ENCODE assay signal across 8 cellular contexts in the genomic region with DNA sequence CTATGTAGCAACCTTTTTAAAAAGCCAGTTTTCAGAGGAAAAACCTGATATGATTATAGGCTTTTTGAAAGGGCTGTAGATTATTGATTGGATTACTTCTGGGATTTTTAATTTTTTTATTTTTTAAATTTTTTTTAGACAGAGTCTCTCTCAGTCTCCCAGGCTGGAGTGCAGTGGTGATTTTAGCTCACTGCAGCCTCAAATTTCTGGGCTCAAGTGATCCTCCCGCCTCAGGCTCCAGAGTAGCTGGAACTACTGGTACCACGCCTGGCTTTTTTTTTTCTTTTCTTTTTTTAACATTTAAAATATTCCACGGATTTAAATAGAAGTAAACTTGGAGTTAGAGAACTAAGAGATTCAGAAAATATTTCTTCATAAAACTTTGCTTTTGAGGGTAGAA. TPM values are rescaled to one million over a fixed set of nuclear protein-coding genes. Genes with fewer than 3 reads are reported as not detected.
DNase-seq lines count a peak whose midpoint lies in the region; ATAC-seq, FAIRE-seq and TF ChIP-seq lines count a peak whose summit lies in the region.

No MANE protein-coding gene starts in this region.

- FAIRE-seq in bronchial epithelial cell (lab: Jason Lieb, UNC) = no peak

- no peaks in the 10 kb centered on the region for H3F3A ChIP-seq in Loucy (ENCODE audit: low read depth)

- H3K36me3 Mint-ChIP-seq in Caco-2 (ENCODE audit: insufficient read depth, unreplicated experiment) (peaks cover 40% of the 10 kb centered on the region), nephron (ENCODE audit: low read depth) (peaks cover 47% of the 10 kb centered on the region)

- peak overlapping the region; percentile 83 for H3K4me3 ChIP-seq in Caco-2 (ENCODE audit: low read depth, low read length)
- H3K4me3 ChIP-seq in Loucy (ENCODE audit: low read length, poor library complexity, severe bottlenecking) = peak overlapping the region; percentile 88
- peak overlapping the region; percentile 74 for H3K4me3 ChIP-seq in bronchial epithelial cell (ENCODE audit: low read depth, low read length)

- H3K4me1 ChIP-seq in Caco-2 = peaks cover 4% of the 10 kb centered on the region; the same call in 1 of the 2 replicates
- H3K4me1 ChIP-seq in Loucy (ENCODE audit: insufficient read depth, low read length, poor library complexity, severe bottlenecking) = peaks cover 27% of the 10 kb centered on the region

- H4K20me1 ChIP-seq in Loucy (ENCODE audit: insufficient read depth, low read length, poor library complexity, severe bottlenecking) = peaks cover 19% of the 10 kb centered on the region

- H3K9ac ChIP-seq in Loucy (ENCODE audit: low read depth, low read length, poor library complexity, severe bottlenecking) = peak overlapping the region; percentile 94

- H3K4me3 Mint-ChIP-seq in Caco-2 (ENCODE audit: unreplicated experiment) (peak overlapping the region; percentile 76), nephron (peak overlapping the region; percentile 97)

- H3K79me2 ChIP-seq in Loucy (ENCODE audit: insufficient read depth, low read length) = peaks cover 43% of the 10 kb centered on the region

- H3K4me2 ChIP-seq in Loucy (ENCODE audit: low read depth, low read length, poor library complexity, severe bottlenecking) = peak overlapping the region; percentile 100

- H3K9me3 Mint-ChIP-seq in Caco-2 (ENCODE audit: unreplicated experiment) = no peaks in the 10 kb centered on the region
- H3K9me3 Mint-ChIP-seq in nephron = no peaks in the 10 kb centered on the region

- H3K27me3 ChIP-seq in Caco-2 (replicated peaks; ENCODE audit: control insufficient read depth, insufficient read depth, low read length) = no peaks in the 10 kb centered on the region
- no peaks in the 10 kb centered on the region for H3K27me3 ChIP-seq in Loucy (ENCODE audit: insufficient read depth, low read length, poor library complexity, severe bottlenecking)
- H3K27me3 ChIP-seq in bronchial epithelial cell (ENCODE audit: control insufficient read depth, insufficient read depth, low read length) = no peaks in the 10 kb centered on the region

- H3K36me3 ChIP-seq in Caco-2 (ENCODE audit: control insufficient read depth, insufficient read depth, low read length) = peaks cover 3% of the 10 kb centered on the region; the same call in 1 of the 2 replicates
- peaks cover 16% of the 10 kb centered on the region for H3K36me3 ChIP-seq in Loucy (ENCODE audit: insufficient read depth, low read length)
- H3K36me3 ChIP-seq in bronchial epithelial cell (ENCODE audit: control insufficient read depth, insufficient read depth, low read length) = peaks cover 6% of the 10 kb centered on the region

- H3K27ac Mint-ChIP-seq in Caco-2 (ENCODE audit: unreplicated experiment) = peak overlapping the region; percentile 86
- peak overlapping the region; percentile 96 to 97 (median 97) for H3K27ac Mint-ChIP-seq in nephron

- ATAC-seq in HG02938 (IDR thresholded peaks at IDR 0.05; ENCODE audit: unreplicated experiment) = no peak

- no peak for TF ChIP-seq CTCF in Caco-2 (IDR thresholded peaks at IDR 0.05; ENCODE audit: insufficient read depth in 1 of 2, low read depth in 1 of 2, low read length in 1 of 2, severe bottlenecking in 1 of 2, unreplicated experiment in 1 of 2)
- TF ChIP-seq CTCF in Loucy (conservative IDR thresholded peaks at IDR 0.05; ENCODE audit: low read length) = no peak
- TF ChIP-seq CTCF in bronchial epithelial cell (IDR thresholded peaks at IDR 0.05; ENCODE audit: insufficient read depth, low read length, severe bottlenecking) = no peak
- no peak for TF ChIP-seq CTCF in nephron (IDR thresholded peaks at IDR 0.05; ENCODE audit: unreplicated experiment in 3 of 3)

- H3K27me3 Mint-ChIP-seq in Caco-2 (ENCODE audit: insufficient read depth, unreplicated experiment) (no peaks in the 10 kb centered on the region), nephron (ENCODE audit: low read depth) (no peaks in the 10 kb centered on the region)

- no TSS peak for BruUV-seq in Caco-2 (replicated peaks; lab: Mats Ljungman, UMichigan)

- H3K4me1 Mint-ChIP-seq in Caco-2 (ENCODE audit: low read depth, unreplicated experiment) (peaks cover 6% of the 10 kb centered on the region), nephron (no peaks in the 10 kb centered on the region)

- no peaks in the 10 kb centered on the region for H3K9me2 ChIP-seq in Loucy (replicated peaks; ENCODE audit: low read depth, low read length)

- intact Hi-C loops in Caco-2 (cut with micrococcal nuclease; ENCODE audit: unreplicated experiment) = loop anchor here (2.0 kb wide), 1 partner anchor 63 kb away; the partner anchor contains the start of gene GCFC2

- H3K9me3 ChIP-seq in Caco-2 = no peaks in the 10 kb centered on the region
- no peaks in the 10 kb centered on the region for H3K9me3 ChIP-seq in Loucy (ENCODE audit: insufficient read depth, low read depth, low read length)

- DNase-seq in Caco-2 (no peak), bronchial epithelial cell (ENCODE audit: low read depth) (no peak), GM19240 (ENCODE audit: insufficient read length, low spot score) (no peak), NCI-H2171 (lab: John Stamatoyannopoulos, UW) (no peak), SIG-M5 (lab: John Stamatoyannopoulos, UW) (no peak)

- POLR2A ChIA-PET in Caco-2 (lab: Charles Lee) = interaction anchor here (0.6 to 2.0 kb wide), 2 partner anchors 63 to 376 kb away, joined by 3 to 4 read pairs; partner anchors contain the start of gene GCFC2

- peak overlapping the region; percentile 99; the same call in 1 of the 2 replicates for H2AFZ ChIP-seq in Loucy (ENCODE audit: low read length)

- CTCF ChIA-PET in Caco-2 (lab: Charles Lee) = no interaction called here

RNA-seq across cellular contexts. Expression of gene MRPL19, which starts 1.2 kb away (rescaled TPM):
- total RNA-seq in Caco-2 (2022) = 57.8 and 64.8 TPM in 2 replicates
- total RNA-seq in bronchial epithelial cell = 36.2 and 51.6 TPM in 2 replicates
